Comparison of ENCODE assay signal across 9 cellular contexts in the genomic region with DNA sequence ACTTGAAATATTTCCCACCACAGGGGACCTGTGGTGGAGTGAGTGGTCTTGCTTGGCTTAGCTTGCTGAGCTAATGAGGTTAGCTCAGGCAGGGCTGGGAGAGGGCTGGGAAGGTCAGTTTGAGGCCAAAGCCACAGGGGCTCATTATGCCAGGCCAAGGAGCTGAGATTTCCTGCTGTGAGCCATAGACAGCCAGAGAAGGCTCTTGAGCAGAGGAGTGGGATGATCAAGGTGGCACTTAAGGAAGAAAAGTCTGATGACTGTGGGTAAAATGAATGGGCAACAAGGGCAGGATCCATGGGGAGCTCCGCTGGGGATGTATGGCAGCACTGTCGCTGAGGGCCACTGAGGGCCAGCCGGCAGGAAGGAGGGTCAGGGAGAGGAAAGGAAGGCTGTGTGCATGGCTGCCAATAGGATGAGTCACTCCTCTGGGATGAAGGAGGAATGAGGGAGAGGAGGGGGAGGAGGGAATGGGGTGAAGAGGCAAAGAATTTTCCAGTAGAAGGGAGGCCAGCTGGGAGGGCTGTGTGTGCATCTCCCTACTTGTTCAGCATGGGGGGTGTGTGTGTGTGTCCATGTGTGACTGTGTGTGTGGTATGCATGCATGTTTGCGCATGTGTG. TPM values are rescaled to one million over a fixed set of nuclear protein-coding genes. Genes with fewer than 3 reads are reported as not detected.
DNase-seq lines count a peak whose midpoint lies in the region; ATAC-seq, FAIRE-seq and TF ChIP-seq lines count a peak whose summit lies in the region.
"Had no signal": no experiment of that assay in that cellular context is flagged by ENCODE, and none has a peak within 500 bp of the region (broad histone marks: within the 10 kb centered on the region; RNA-seq: fewer than 3 reads in every experiment).

No MANE protein-coding gene starts in this region.

- H4K8ac ChIP-seq in IMR-90 (ENCODE audit: low read depth in 2 of 2, low read length in 2 of 2) = peak overlapping the region; percentile 40 to 98

- H3K14ac ChIP-seq in IMR-90 (replicated peaks; ENCODE audit: low read depth, low read length) = peak overlapping the region; percentile 95

- peak in 1 of 2 experiments; percentile 38; a peak in 1 of 4 replicates for TF ChIP-seq EP300 in HepG2 (IDR thresholded peaks at IDR 0.05; ENCODE audit: low read depth in 2 of 2, low read length in 2 of 2)
- no peak for TF ChIP-seq EP300 in HepG2 (CRISPR knock-in tag; IDR thresholded peaks at IDR 0.05; ENCODE audit: borderline replicate concordance)

- H3K23ac ChIP-seq in IMR-90 (ENCODE audit: low read depth, low read length) = peak overlapping the region; percentile 94

- CTCF ChIA-PET in IMR-90 (lab: Yijun Ruan, JAX) = interaction anchor here (0.8 kb wide), 1 partner anchor 21 kb away, joined by 3 read pairs; no protein-coding TSS in a partner anchor
- CTCF ChIA-PET in HepG2 (lab: Yijun Ruan, JAX; ENCODE audit: low intra/inter-chr PET ratio, low total read pairs) = no interaction called here

- H4K5ac ChIP-seq in IMR-90 (ENCODE audit: low read depth, low read length) = peak overlapping the region; percentile 75

- peak overlapping the region; percentile 95; the same call in 2 of the 3 replicates for H2BK15ac ChIP-seq in IMR-90 (ENCODE audit: low read depth, low read length)

- dilution Hi-C loops in IMR-90 (cut with HindIII; ENCODE audit: low sequenced_read_pairs, unreplicated experiment) = no loop called here

- peak; percentile 91 for ATAC-seq in IMR-90 (ENCODE audit: low read depth)
- peak; percentile 80 for ATAC-seq in HepG2
- ATAC-seq in upper lobe of right lung = peak; percentile 75
- ATAC-seq in GM21717 (IDR thresholded peaks at IDR 0.05; ENCODE audit: unreplicated experiment) = no peak

- H3K9ac ChIP-seq in IMR-90 (ENCODE audit: low read depth, low read length) (0 out of 2 replicates have a peak overlapping the region, but pooled peaks have one; percentile 5), HepG2 (ENCODE audit: insufficient read depth, low read depth, low read length) (no peak overlapping the region)

- POLR2A ChIA-PET in IMR-90 (lab: Charles Lee; ENCODE audit: unreplicated experiment) = no interaction called here
- POLR2A ChIA-PET in HepG2 (lab: Yijun Ruan, JAX) = no interaction called here

- peak overlapping the region; percentile 99 for H2BK120ac ChIP-seq in IMR-90 (ENCODE audit: low read depth, low read length)

- H2AFZ ChIP-seq in IMR-90 (replicated peaks; ENCODE audit: low read length, poor library complexity) (peak overlapping the region; percentile 88), HepG2 (ENCODE audit: low read length) (no peak overlapping the region)

- no peak for FAIRE-seq in HepG2 (lab: Jason Lieb, UNC)

- 20% methylated on average over 1 of the region's 4 CpGs; no CpG with 5 or more reads in 1 of the 2 experiments for WGBS in IMR-90 (ENCODE audit: extremely low coverage in 2 of 2, insufficient read length in 1 of 2), 2 experiments
- WGBS in HepG2 (ENCODE audit: low lambda C conversion rate) = 29% methylated on average over 4 of the region's 4 CpGs

- H3K4me2 ChIP-seq in IMR-90 (ENCODE audit: low read depth, low read length) = peak overlapping the region; percentile 56
- peak overlapping the region; percentile 56 for H3K4me2 ChIP-seq in HepG2 (ENCODE audit: low read depth, low read length)

- intact Hi-C loops in IMR-90 (cut with micrococcal nuclease) (no loop called here), HepG2 (cut with micrococcal nuclease; ENCODE audit: unreplicated experiment) (no loop called here), upper lobe of right lung (cut with DNase I) (no loop called here)

- H3K4me3 ChIP-seq in IMR-90 (ENCODE audit: insufficient read depth, low read depth, low read length) = no peak overlapping the region
- H3K4me3 ChIP-seq in HepG2 (replicated peaks in 1 of 3; ENCODE audit: insufficient read depth in 1 of 3, low read depth in 2 of 3, low read length in 3 of 3) = peak overlapping the region in 1 of 3 experiments; percentile 0; a peak in 1 of 6 replicates
- no peak overlapping the region for H3K4me3 ChIP-seq in upper lobe of right lung

- peak overlapping the region; percentile 94 for H2AK9ac ChIP-seq in IMR-90 (replicated peaks; ENCODE audit: low read depth, low read length, poor library complexity)

- H3K79me2 ChIP-seq in HepG2 (ENCODE audit: insufficient read depth, low read length) = no peaks in the 10 kb centered on the region

- H3K4me1 ChIP-seq in IMR-90 (ENCODE audit: control insufficient read depth, insufficient read depth, low read length) = peaks cover 27% of the 10 kb centered on the region
- peaks cover 38% of the 10 kb centered on the region for H3K4me1 ChIP-seq in HepG2 (ENCODE audit: insufficient read depth, low read length)
- peaks cover 11% of the 10 kb centered on the region for H3K4me1 ChIP-seq in upper lobe of right lung

- H4K20me1 ChIP-seq in IMR-90 (ENCODE audit: insufficient read depth, low read length) (no peaks in the 10 kb centered on the region), HepG2 (ENCODE audit: insufficient read depth, low read length) (no peaks in the 10 kb centered on the region)

- H3K9me3 ChIP-seq in IMR-90 (ENCODE audit: control insufficient read depth, insufficient read depth, low read length) = peaks cover 2% of the 10 kb centered on the region; the same call in 1 of the 2 replicates
- H3K9me3 ChIP-seq in HepG2 (ENCODE audit: low read length) = no peaks in the 10 kb centered on the region
- no peaks in the 10 kb centered on the region for H3K9me3 ChIP-seq in upper lobe of right lung

- no peaks in the 10 kb centered on the region for H3K36me3 ChIP-seq in IMR-90 (ENCODE audit: control insufficient read depth, insufficient read depth, low read length)
- no peaks in the 10 kb centered on the region for H3K36me3 ChIP-seq in HepG2 (replicated peaks in 1 of 2; ENCODE audit: control insufficient read depth in 1 of 2, insufficient read depth in 2 of 2, low read length in 2 of 2)
- no peaks in the 10 kb centered on the region for H3K36me3 ChIP-seq in upper lobe of right lung

- H4K91ac ChIP-seq in IMR-90 (ENCODE audit: insufficient read depth, low read depth, low read length) = peak overlapping the region; percentile 98

- H2BK20ac ChIP-seq in IMR-90 (ENCODE audit: low read depth, low read length) = peak overlapping the region; percentile 99

- BruUV-seq in IMR-90 (replicated peaks; lab: Mats Ljungman, UMichigan) (no TSS peak), HepG2 (replicated peaks; lab: Mats Ljungman, UMichigan) (no TSS peak)

- H3K56ac ChIP-seq in IMR-90 (ENCODE audit: extremely low read depth, insufficient read depth, low read length) = peak overlapping the region; percentile 62

- in situ Hi-C loops in IMR-90 (cut with MboI; ENCODE audit: low sequenced_read_pairs) = loop anchor here (25.0 kb wide), 1 partner anchor 865 kb away; no protein-coding TSS in a partner anchor
- in situ Hi-C loops in HepG2 (cut with HindIII; ENCODE audit: extremely low pct_ligation_motif_present, low pct_unique_long_range_greater_than_20kb) = no loop called here

- no peaks in the 10 kb centered on the region for H3K79me1 ChIP-seq in IMR-90 (ENCODE audit: low read depth in 1 of 2, low read length in 2 of 2)

- TF ChIP-seq POLR2A in IMR-90 (IDR thresholded peaks at IDR 0.05; ENCODE audit: low read depth, low read length) = no peak
- no peak for TF ChIP-seq POLR2A in HepG2 (IDR thresholded peaks at IDR 0.05; ENCODE audit: insufficient read depth in 1 of 2, low read depth in 2 of 2, low read length in 2 of 2)

- peak overlapping the region; percentile 90 for H3K18ac ChIP-seq in IMR-90 (ENCODE audit: low read depth, low read length)

- H2AK5ac ChIP-seq in IMR-90 (ENCODE audit: low read depth, low read length) = peak overlapping the region; percentile 96

- peaks cover 33% of the 10 kb centered on the region for H3K9me1 ChIP-seq in IMR-90 (ENCODE audit: insufficient read depth, low read length)

- DNase-seq in IMR-90 (peak; percentile 88), dedifferentiated amniotic fluid mesenchymal stem cell (ENCODE audit: extremely low spot score) (peak; percentile 85), HepG2 (ENCODE audit: low spot score) (peak; percentile 70), upper lobe of right lung (no peak), HUDEP-2 (lab: John Stamatoyannopoulos, UW; ENCODE audit: unreplicated experiment in 76 of 76) (no peak), ecto neural progenitor cell (ENCODE audit: low spot score) (no peak)
- DNase-seq: naive B cell, NCI-H2171 treated with DMSO at 0.1 percent for 48 hours had no signal

- peak overlapping the region; percentile 50 for H3K27ac ChIP-seq in IMR-90 (ENCODE audit: insufficient read depth, low read length)
- no peak overlapping the region for H3K27ac ChIP-seq in HepG2 (ENCODE audit: extremely low read length, insufficient read depth, low read length)
- no peak overlapping the region for H3K27ac ChIP-seq in upper lobe of right lung

- TF ChIP-seq RAD21 in IMR-90 (IDR thresholded peaks at IDR 0.05; ENCODE audit: low read length) (no peak), HepG2 (CRISPR knock-in tag; IDR thresholded peaks at IDR 0.05) (no peak)

- H2BK5ac ChIP-seq in IMR-90 (ENCODE audit: low read depth, low read length, poor library complexity, severe bottlenecking) = peak overlapping the region; percentile 73

- peak overlapping the region; percentile 99 for H3K4ac ChIP-seq in IMR-90 (ENCODE audit: low read depth, low read length)

- H3K27me3 ChIP-seq in IMR-90 (ENCODE audit: control insufficient read depth, insufficient read depth, low read length) (0 out of 2 replicates have a peak, but pooled peaks cover 2% of the 10 kb centered on the region), HepG2 (ENCODE audit: control insufficient read depth in 1 of 2, insufficient read depth in 2 of 2, low read length in 2 of 2) (no peaks in the 10 kb centered on the region), upper lobe of right lung (no peaks in the 10 kb centered on the region)

- TF ChIP-seq CTCF in IMR-90 (conservative IDR thresholded peaks at IDR 0.05; ENCODE audit: low read depth, low read length) (no peak), HepG2 (CRISPR knock-in tag; IDR thresholded peaks at IDR 0.05) (no peak), upper lobe of right lung (IDR thresholded peaks at IDR 0.05) (no peak)

RNA-seq across cellular contexts. Expression of a gene that starts 18.7 kb away (rescaled TPM):
- total RNA-seq in IMR-90 (2012; rRNA removed) (under 0.01 TPM in 2 replicates), HepG2 (2016; rRNA removed; fragmentation: Illumina TruSeq; extraction: Trizol) (0.13 and 0.17 TPM in 2 replicates), upper lobe of right lung (0.41 TPM)
- polyA plus RNA-seq in IMR-90 (2012; rRNA removed) (0.14 TPM in 2 replicates), HepG2 (2011; rRNA removed) (0.10 and 0.15 TPM in 2 replicates)
- polyA plus RNA-seq in IMR-90 (2012; cell fraction: cytosol; rRNA removed) = 0.11 and 0.22 TPM in 2 replicates
- polyA plus RNA-seq in IMR-90 (2012; cell fraction: nucleus; rRNA removed; ENCODE audit: low replicate concordance) = 0.07 and 0.10 TPM in 2 replicates
- total RNA-seq in HepG2 (2016; cell fraction: cytosol; rRNA removed; fragmentation: Illumina TruSeq; extraction: Trizol; ENCODE audit: low read depth) = not detected in 2 replicates
- 0.11 and 0.18 TPM in 2 replicates for total RNA-seq in HepG2 (2016; cell fraction: insoluble cytoplasmic fraction; rRNA removed; fragmentation: Illumina TruSeq; extraction: Trizol)
- 0.09 and 0.10 TPM in 2 replicates for total RNA-seq in HepG2 (2016; cell fraction: membrane; rRNA removed; fragmentation: Illumina TruSeq; extraction: Trizol)
- total RNA-seq in HepG2 (2016; cell fraction: nucleus; rRNA removed; fragmentation: Illumina TruSeq; extraction: Trizol) = 0.09 TPM in 2 replicates
- 0.09 TPM in 2 replicates for polyA plus RNA-seq in HepG2 (2011; cell fraction: cytosol; rRNA removed)
- 0.17 and 0.18 TPM in 2 replicates for polyA plus RNA-seq in HepG2 (2011; cell fraction: nucleus; rRNA removed)
- 0.13 and 0.17 TPM in 2 replicates for polyA plus RNA-seq in HepG2 (2012)
- not detected in 2 replicates for polyA plus RNA-seq in HepG2 (2016; cell fraction: cytosol; fragmentation: Illumina TruSeq; extraction: Trizol; ENCODE audit: low read depth)
- polyA plus RNA-seq in HepG2 (2016; cell fraction: insoluble cytoplasmic fraction; fragmentation: Illumina TruSeq; extraction: Trizol; ENCODE audit: low read depth) = 0.22 and 0.45 TPM in 2 replicates
- polyA plus RNA-seq in HepG2 (2016; cell fraction: membrane; fragmentation: Illumina TruSeq; extraction: Trizol; ENCODE audit: low read depth) = 0.07 and 0.12 TPM in 2 replicates
- 0.21 TPM in 1 of 2 replicates, not detected in the other for polyA plus RNA-seq in HepG2 (2016; cell fraction: nucleus; fragmentation: Illumina TruSeq; extraction: Trizol; ENCODE audit: insufficient read depth, low read depth)
- polyA minus RNA-seq in HepG2 (2011; rRNA and poly(A)+ RNA removed; ENCODE audit: low replicate concordance) = 0.34 and 2.9 TPM in 2 replicates
- polyA minus RNA-seq in HepG2 (2011; cell fraction: cytosol; rRNA and poly(A)+ RNA removed) = not detected in 2 replicates
- 0.12 TPM in 1 of 2 replicates, not detected in the other for polyA minus RNA-seq in HepG2 (2011; cell fraction: nucleus; rRNA and poly(A)+ RNA removed)

RNA-seq across cellular contexts. Expression of a gene that starts 54.6 kb away (rescaled TPM):
- total RNA-seq in IMR-90 (2012; rRNA removed) = not detected in 2 replicates
- polyA plus RNA-seq in IMR-90 (2012; rRNA removed) = not detected in 2 replicates
- polyA plus RNA-seq in IMR-90 (2012; cell fraction: cytosol; rRNA removed) = not detected in 2 replicates
- polyA plus RNA-seq in IMR-90 (2012; cell fraction: nucleus; rRNA removed; ENCODE audit: low replicate concordance) = not detected in 2 replicates
- total RNA-seq in HepG2 (2016; rRNA removed; fragmentation: Illumina TruSeq; extraction: Trizol) = not detected in 2 replicates
- not detected in 2 replicates for total RNA-seq in HepG2 (2016; cell fraction: cytosol; rRNA removed; fragmentation: Illumina TruSeq; extraction: Trizol; ENCODE audit: low read depth)
- not detected in 2 replicates for total RNA-seq in HepG2 (2016; cell fraction: insoluble cytoplasmic fraction; rRNA removed; fragmentation: Illumina TruSeq; extraction: Trizol)
- not detected in 2 replicates for total RNA-seq in HepG2 (2016; cell fraction: membrane; rRNA removed; fragmentation: Illumina TruSeq; extraction: Trizol)
- not detected in 2 replicates for total RNA-seq in HepG2 (2016; cell fraction: nucleus; rRNA removed; fragmentation: Illumina TruSeq; extraction: Trizol)
- polyA plus RNA-seq in HepG2 (2011; rRNA removed) = not detected in 2 replicates
- polyA plus RNA-seq in HepG2 (2011; cell fraction: cytosol; rRNA removed) = not detected in 2 replicates
- polyA plus RNA-seq in HepG2 (2011; cell fraction: nucleus; rRNA removed) = not detected in 2 replicates
- polyA plus RNA-seq in HepG2 (2012) = not detected in 2 replicates
- not detected in 2 replicates for polyA plus RNA-seq in HepG2 (2016; cell fraction: cytosol; fragmentation: Illumina TruSeq; extraction: Trizol; ENCODE audit: low read depth)
- not detected in 2 replicates for polyA plus RNA-seq in HepG2 (2016; cell fraction: insoluble cytoplasmic fraction; fragmentation: Illumina TruSeq; extraction: Trizol; ENCODE audit: low read depth)
- polyA plus RNA-seq in HepG2 (2016; cell fraction: membrane; fragmentation: Illumina TruSeq; extraction: Trizol; ENCODE audit: low read depth) = not detected in 2 replicates
- not detected in 2 replicates for polyA plus RNA-seq in HepG2 (2016; cell fraction: nucleus; fragmentation: Illumina TruSeq; extraction: Trizol; ENCODE audit: insufficient read depth, low read depth)
- 0.07 TPM in 1 of 2 replicates, not detected in the other for polyA minus RNA-seq in HepG2 (2011; rRNA and poly(A)+ RNA removed; ENCODE audit: low replicate concordance)
- not detected in 2 replicates for polyA minus RNA-seq in HepG2 (2011; cell fraction: cytosol; rRNA and poly(A)+ RNA removed)
- polyA minus RNA-seq in HepG2 (2011; cell fraction: nucleus; rRNA and poly(A)+ RNA removed) = not detected in 2 replicates
- total RNA-seq in upper lobe of right lung = not detected

Comparison
In these comparisons a context has a peak if more than half of its experiments do, and no peak if none do; other contexts are left out.
1. DNase-seq: peak in IMR-90 (single experiment), dedifferentiated amniotic fluid mesenchymal stem cell (single experiment) and HepG2 (single experiment); none in upper lobe of right lung (single experiment), HUDEP-2 (0 of 76) and ecto neural progenitor cell (single experiment).